ENCODE assay signal across 1 cellular context in genomic region chr5:157388148-157388547, GRCh38.
TF ChIP-seq lines count a peak whose summit lies in the region.

No MANE protein-coding gene starts in this region.

TF ChIP-seq in GM23338, 12 proteins besides CTCF, POLR2A, EP300 and RAD21 (continued from another document):
- TF ChIP-seq ZNF462 (CRISPR knock-in tag; IDR thresholded peaks at IDR 0.05) (no peak), ZNF114 (CRISPR knock-in tag; IDR thresholded peaks at IDR 0.05) (no peak), EZH2 (IDR thresholded peaks at IDR 0.05; ENCODE audit: low read depth, unreplicated experiment) (no peak), STAT1 (IDR thresholded peaks at IDR 0.05; ENCODE audit: unreplicated experiment) (no peak), ZNF331 (CRISPR knock-in tag; IDR thresholded peaks at IDR 0.05; ENCODE audit: low read depth) (no peak), JUNB (IDR thresholded peaks at IDR 0.05; ENCODE audit: unreplicated experiment) (no peak)
- TF ChIP-seq, protein P1, sequence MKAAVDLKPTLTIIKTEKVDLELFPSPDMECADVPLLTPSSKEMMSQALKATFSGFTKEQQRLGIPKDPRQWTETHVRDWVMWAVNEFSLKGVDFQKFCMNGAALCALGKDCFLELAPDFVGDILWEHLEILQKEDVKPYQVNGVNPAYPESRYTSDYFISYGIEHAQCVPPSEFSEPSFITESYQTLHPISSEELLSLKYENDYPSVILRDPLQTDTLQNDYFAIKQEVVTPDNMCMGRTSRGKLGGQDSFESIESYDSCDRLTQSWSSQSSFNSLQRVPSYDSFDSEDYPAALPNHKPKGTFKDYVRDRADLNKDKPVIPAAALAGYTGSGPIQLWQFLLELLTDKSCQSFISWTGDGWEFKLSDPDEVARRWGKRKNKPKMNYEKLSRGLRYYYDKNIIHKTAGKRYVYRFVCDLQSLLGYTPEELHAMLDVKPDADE (IDR thresholded peaks at IDR 0.05) = no peak
TF ChIP-seq in GM23338: peak in this region for 0.
